28 cellular contexts compared by ENCODE assay signal in genomic region chr1:2015383-2015735, GRCh38. TPM values are rescaled to one million over a fixed set of nuclear protein-coding genes. Genes with fewer than 3 reads are reported as not detected.
"Had no signal": no experiment of that assay in that cellular context is flagged by ENCODE, and none has a peak within 500 bp of the region (broad histone marks: within the 10 kb centered on the region; RNA-seq: fewer than 3 reads in every experiment).

No MANE protein-coding gene starts in this region.

- H3K4me1 ChIP-seq: psoas muscle had no signal

- H3K27ac Mint-ChIP-seq: effector memory CD8-positive, alpha-beta T cell; immature natural killer cell; memory B cell; natural killer cell; stimulated activated effector memory CD8-positive, alpha-beta T cell treated with anti-CD3 and anti-CD28 coated beads, Interleukin-12 subunit alpha, Interleukin-12 subunit beta, amount 100 ng/mL, for 72 hours had no signal

- H3K27me3 ChIP-seq: thyroid gland had no signal

- DNase-seq: cortex of kidney; effector memory CD8-positive, alpha-beta T cell; erythroblast; esophagus squamous epithelium; foreskin melanocyte; glutamatergic neuron; heart right ventricle; immature natural killer cell; islet precursor cell; kidney glomerular epithelial cell; left ventricle myocardium superior; lower lobe of right lung; natural killer cell; ovary; psoas muscle; right cardiac atrium; sigmoid colon; stimulated activated CD4-positive, alpha-beta T cell treated with anti-CD3 and anti-CD28 coated beads, Interleukin-2, amount 100 ng/mL, for 24 hours; stimulated activated CD4-positive, alpha-beta T cell treated with anti-CD3 and anti-CD28 coated beads, Interleukin-4, amount 100 ng/mL, for 24 hours; stimulated activated naive CD4-positive, alpha-beta T cell treated with Interleukin-2 at 50 U/mL for 16 hours; stomach; thyroid gland; trophoblast cell had no signal

- H3K36me3 Mint-ChIP-seq: immature natural killer cell; memory B cell; natural killer cell; stimulated activated effector memory CD8-positive, alpha-beta T cell treated with anti-CD3 and anti-CD28 coated beads, Interleukin-12 subunit alpha, Interleukin-12 subunit beta, amount 100 ng/mL, for 72 hours had no signal

- H3K4me3 ChIP-seq: esophagus squamous epithelium, heart right ventricle, lower lobe of right lung, ovary, psoas muscle, sigmoid colon, stomach, thyroid gland had no signal

- H3K4me3 Mint-ChIP-seq: effector memory CD8-positive, alpha-beta T cell; immature natural killer cell; memory B cell; natural killer cell; stimulated activated effector memory CD8-positive, alpha-beta T cell treated with anti-CD3 and anti-CD28 coated beads, Interleukin-12 subunit alpha, Interleukin-12 subunit beta, amount 100 ng/mL, for 72 hours had no signal

- H3K27ac ChIP-seq: esophagus squamous epithelium, heart right ventricle, lower lobe of right lung, ovary, psoas muscle, sigmoid colon, stomach, thyroid gland had no signal

- ATAC-seq: effector memory CD8-positive, alpha-beta T cell; left ventricle myocardium superior; lower lobe of right lung; natural killer cell; psoas muscle; right cardiac atrium; stimulated activated effector memory CD8-positive, alpha-beta T cell treated with anti-CD3 and anti-CD28 coated beads, Interleukin-12 subunit alpha, Interleukin-12 subunit beta, amount 100 ng/mL, for 72 hours had no signal

- H3K9me3 Mint-ChIP-seq: effector memory CD8-positive, alpha-beta T cell; memory B cell; natural killer cell; stimulated activated effector memory CD8-positive, alpha-beta T cell treated with anti-CD3 and anti-CD28 coated beads, Interleukin-12 subunit alpha, Interleukin-12 subunit beta, amount 100 ng/mL, for 72 hours had no signal

- H3K36me3 ChIP-seq: esophagus squamous epithelium, heart right ventricle, lower lobe of right lung, ovary, sigmoid colon, stomach, thyroid gland had no signal

- H3K9me3 ChIP-seq: esophagus squamous epithelium, heart right ventricle, lower lobe of right lung, ovary, psoas muscle, sigmoid colon, stomach, thyroid gland had no signal

RNA-seq across cellular contexts. Expression of gene GABRD, which starts 3.8 kb away (rescaled TPM):
- total RNA-seq: mononuclear cell, renal cortical epithelial cell, sigmoid colon had no signal
- polyA plus RNA-seq: immature natural killer cell had no signal

RNA-seq across cellular contexts. Expression of gene CFAP74, which starts 11.8 kb away (rescaled TPM):
- total RNA-seq: dermis microvascular lymphatic vessel endothelial cell, esophagus squamous epithelium, heart right ventricle, left ventricle myocardium superior, natural killer cell, psoas muscle, renal cortical epithelial cell, right cardiac atrium had no signal
- polyA plus RNA-seq: immature natural killer cell, stomach had no signal
